8 cellular contexts compared by ENCODE assay signal in genomic region chr6:44387346-44388134, GRCh38. TPM values are rescaled to one million over a fixed set of nuclear protein-coding genes. Genes with fewer than 3 reads are reported as not detected.
A peak's percentile ranks its signal among the peaks of the same experiment; 100 is the strongest.
DNase-seq lines count a peak whose midpoint lies in the region; ATAC-seq, FAIRE-seq and TF ChIP-seq lines count a peak whose summit lies in the region.

TSS of gene CDC5L (plus strand) at chr6:44387706. CDS start at chr6:44387824, 118 bp downstream.

- no peak for TF ChIP-seq CTCF in OCI-LY1 (IDR thresholded peaks at IDR 0.05; ENCODE audit: low read length)

- H3K27me3 ChIP-seq in HUES64 (ENCODE audit: insufficient read depth, low read length) (no peaks in the 10 kb centered on the region), OCI-LY1 (ENCODE audit: insufficient read depth, low read length) (no peaks in the 10 kb centered on the region)

- H3K79me2 ChIP-seq in OCI-LY1 (ENCODE audit: insufficient read depth, low read length): peaks cover 26% of the 10 kb centered on the region

- H3K9me2 ChIP-seq in OCI-LY1 (ENCODE audit: low read depth, low read length): no peaks in the 10 kb centered on the region

- peak within 1 kb of the TSS; percentile 98 for H3K4me2 ChIP-seq in OCI-LY1 (ENCODE audit: low read length)

- DNase-seq in Caki2 (ENCODE audit: low read depth): peak; percentile 99
- peak; percentile 90 for DNase-seq in activated CD8-positive, alpha-beta memory T cell treated with anti-CD3 and anti-CD28 coated beads, Interleukin-2, amount 50 U/mL, for 4 hours
- peak; percentile 84 to 89 for DNase-seq in stimulated activated CD8-positive, alpha-beta memory T cell treated with anti-CD3 and anti-CD28 coated beads, Interleukin-15, amount 100 ng/mL, for 4 hours (ENCODE audit: low read depth in 2 of 2)

- FAIRE-seq in endometrium (lab: Jason Lieb, UNC): peak; percentile 92

- under 1% methylated on average over 51 of the region's 56 CpGs for WGBS in HUES64
- 1% methylated on average over 32 to 36 of the region's 56 CpGs for WGBS in mesodermal cell (ENCODE audit: insufficient coverage in 2 of 2), 2 experiments

- H3K36me3 ChIP-seq in HUES64 (ENCODE audit: insufficient read depth, low read length) (peaks cover 19% of the 10 kb centered on the region), OCI-LY1 (ENCODE audit: insufficient read depth, low read length) (peaks cover 23% of the 10 kb centered on the region), mesodermal cell (ENCODE audit: control insufficient read depth, insufficient read depth, low read length) (peaks cover 21% of the 10 kb centered on the region)

- H2AFZ ChIP-seq in OCI-LY1 (ENCODE audit: low read length): peak within 1 kb of the TSS; percentile 76

- in situ Hi-C loops in Caki2 (cut with HindIII; ENCODE audit: low pct_unique_long_range_greater_than_20kb, low sequenced_read_pairs): no loop called here

- ATAC-seq in GM21423 (IDR thresholded peaks at IDR 0.05; ENCODE audit: unreplicated experiment): peak; percentile 87

- H3K27ac ChIP-seq in HUES64 (ENCODE audit: low read depth, low read length) (peak within 1 kb of the TSS; percentile 98), OCI-LY1 (ENCODE audit: low read depth, low read length, poor library complexity, severe bottlenecking) (peak within 1 kb of the TSS; percentile 89), mesodermal cell (ENCODE audit: low read depth, low read length, severe bottlenecking) (peak within 1 kb of the TSS; percentile 99)

- no peaks in the 10 kb centered on the region for H4K20me1 ChIP-seq in OCI-LY1 (ENCODE audit: insufficient read depth, low read length)

- H3K9me3 ChIP-seq in HUES64 (ENCODE audit: insufficient read depth, low read depth, low read length) (no peaks in the 10 kb centered on the region), OCI-LY1 (ENCODE audit: low read length) (no peaks in the 10 kb centered on the region), mesodermal cell (ENCODE audit: control insufficient read depth, low read length) (no peaks in the 10 kb centered on the region)

- peaks cover 6% of the 10 kb centered on the region; the same call in 1 of the 2 replicates for H3K4me1 ChIP-seq in HUES64 (ENCODE audit: insufficient read depth, low read length)
- peaks cover 27% of the 10 kb centered on the region for H3K4me1 ChIP-seq in OCI-LY1 (ENCODE audit: insufficient read depth, low read length, severe bottlenecking)
- peaks cover 8% of the 10 kb centered on the region for H3K4me1 ChIP-seq in mesodermal cell (ENCODE audit: control insufficient read depth, insufficient read depth, low read length, poor library complexity, severe bottlenecking)

- H3F3A ChIP-seq in OCI-LY1 (ENCODE audit: insufficient read depth, low read length): no peaks in the 10 kb centered on the region

- H3K9ac ChIP-seq in HUES64 (ENCODE audit: low read depth, low read length): peak within 1 kb of the TSS; percentile 97
- H3K9ac ChIP-seq in OCI-LY1 (ENCODE audit: low read length): peak within 1 kb of the TSS; percentile 82

- peak within 1 kb of the TSS; percentile 80 for H3K4me3 ChIP-seq in HUES64 (ENCODE audit: low read length)
- peak within 1 kb of the TSS; percentile 79 for H3K4me3 ChIP-seq in OCI-LY1 (ENCODE audit: low read depth, low read length, poor library complexity, severe bottlenecking)
- H3K4me3 ChIP-seq in mesodermal cell (ENCODE audit: extremely low read depth, insufficient read depth, low read length, poor library complexity, severe bottlenecking): peak within 1 kb of the TSS; percentile 76

RNA-seq across cellular contexts. Expression of gene CDC5L, which starts in this region (rescaled TPM):
- total RNA-seq in Caki2 (2014; rRNA removed; shearing (Covaris generic); ENCODE audit: low replicate concordance): 12.2 and 19.9 TPM in 2 replicates
- polyA plus RNA-seq in HUES64 (2013, experiment 1 of 2): 24.3 TPM
- 27.6 TPM for polyA plus RNA-seq in HUES64 (2013, experiment 2 of 2)
- 21.5 TPM for polyA plus RNA-seq in mesodermal cell (2013, experiment 1 of 2)
- polyA plus RNA-seq in mesodermal cell (2013, experiment 2 of 2): 23.1 TPM

Comparison
In these comparisons a context has a peak if more than half of its experiments do, and no peak if none do; other contexts are left out.
1. Peak in every context shown above with its lines: DNase-seq, ATAC-seq, H3K4me3 ChIP-seq and H3K27ac ChIP-seq.